In the genomic region with DNA sequence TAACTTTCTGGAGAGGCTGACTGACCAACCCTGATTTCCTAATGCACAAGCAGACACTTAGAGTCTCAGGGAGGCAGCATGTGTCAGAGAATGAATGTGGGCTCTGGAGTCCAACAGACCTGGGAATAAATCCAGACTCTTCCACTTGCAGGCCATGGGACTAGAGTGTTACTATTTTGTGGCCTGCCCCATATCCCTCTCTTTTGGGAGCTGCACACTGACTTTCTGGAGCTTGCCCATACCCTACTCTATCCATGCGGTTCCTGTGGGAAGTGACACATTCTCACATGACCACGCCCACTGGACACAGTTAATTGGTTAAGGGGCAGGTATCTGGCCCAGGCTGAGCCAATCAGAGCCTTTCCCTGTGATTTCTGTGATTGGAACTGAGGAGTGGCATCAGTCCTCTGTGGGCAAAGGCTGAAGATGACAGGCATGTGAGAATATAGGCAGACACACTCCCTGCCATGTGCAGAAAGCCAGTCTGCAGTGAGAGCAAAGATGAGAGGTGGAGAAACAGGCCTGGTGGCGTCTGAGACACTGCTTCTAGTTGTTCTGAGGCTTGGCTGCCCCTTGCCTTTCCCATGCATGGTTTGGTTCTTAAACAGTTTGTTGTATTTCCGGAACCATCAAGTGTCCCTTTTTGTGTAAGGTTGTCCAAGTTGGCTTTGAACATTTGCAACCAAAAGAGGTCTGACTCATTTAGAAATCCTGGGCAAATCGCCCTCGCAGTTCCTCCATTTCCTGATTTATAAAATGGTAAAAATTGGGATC, we compare ENCODE assay signal across 10 cellular contexts.
DNase-seq lines count a peak whose midpoint lies in the region; ATAC-seq, FAIRE-seq and TF ChIP-seq lines count a peak whose summit lies in the region.
"Had no signal": no experiment of that assay in that cellular context is flagged by ENCODE, and none has a peak within 500 bp of the region (broad histone marks: within the 10 kb centered on the region; RNA-seq: fewer than 3 reads in every experiment).

No MANE protein-coding gene starts in this region.

- no peak overlapping the region for H3K27ac ChIP-seq in Karpas-422 (ENCODE audit: low read length)
- no peak overlapping the region for H3K27ac ChIP-seq in neuronal stem cell (replicated peaks; ENCODE audit: low read length)

- H3K9ac ChIP-seq in Karpas-422 (ENCODE audit: low read length) (no peak overlapping the region), neuronal stem cell (ENCODE audit: low read depth, low read length, poor library complexity) (no peak overlapping the region)

- H2BK120ac ChIP-seq in neuronal stem cell (ENCODE audit: low read depth, low read length): no peak overlapping the region

- no peak overlapping the region for H4K8ac ChIP-seq in neuronal stem cell (ENCODE audit: low read depth, low read length)

- H2BK15ac ChIP-seq in neuronal stem cell (ENCODE audit: low read length): no peak overlapping the region

- no peak overlapping the region for H3K23ac ChIP-seq in neuronal stem cell (ENCODE audit: low read depth, low read length, poor library complexity)

- H3K4me1 ChIP-seq in Karpas-422 (ENCODE audit: low read length) (no peaks in the 10 kb centered on the region), mucosa of descending colon (ENCODE audit: low read depth) (no peaks in the 10 kb centered on the region), neuronal stem cell (ENCODE audit: control insufficient read depth in 2 of 2, insufficient read depth in 1 of 2, low read depth in 1 of 2, low read length in 2 of 2) (no peaks in the 10 kb centered on the region)

- no peak for TF ChIP-seq CTCF in bronchial epithelial cell (IDR thresholded peaks at IDR 0.05; ENCODE audit: insufficient read depth, low read length, severe bottlenecking)
- TF ChIP-seq CTCF in mucosa of descending colon (IDR thresholded peaks at IDR 0.05): no peak

- no peak overlapping the region for H2AK5ac ChIP-seq in neuronal stem cell (ENCODE audit: low read depth, low read length)

- no peaks in the 10 kb centered on the region for H3K36me3 ChIP-seq in Karpas-422 (ENCODE audit: insufficient read depth, low read length)
- H3K36me3 ChIP-seq in bronchial epithelial cell (ENCODE audit: control insufficient read depth, insufficient read depth, low read length): no peaks in the 10 kb centered on the region
- no peaks in the 10 kb centered on the region for H3K36me3 ChIP-seq in mucosa of descending colon (ENCODE audit: low read depth)
- no peaks in the 10 kb centered on the region for H3K36me3 ChIP-seq in neuronal stem cell (replicated peaks in 1 of 2; ENCODE audit: control insufficient read depth in 2 of 2, insufficient read depth in 2 of 2, low read length in 2 of 2)

- H3K4me3 ChIP-seq in Karpas-422 (ENCODE audit: low read length) (no peak overlapping the region), bronchial epithelial cell (ENCODE audit: low read depth, low read length) (no peak overlapping the region), mucosa of descending colon (no peak overlapping the region), neuronal stem cell (ENCODE audit: low read length in 2 of 2) (peak overlapping the region in 1 of 2 donors; percentile 17)

- no peaks in the 10 kb centered on the region for H4K20me1 ChIP-seq in Karpas-422 (ENCODE audit: insufficient read depth, low read depth, low read length)

- no peak overlapping the region for H2AFZ ChIP-seq in Karpas-422 (ENCODE audit: low read length)
- H2AFZ ChIP-seq in neuronal stem cell (ENCODE audit: low read length): no peak overlapping the region

- H2BK5ac ChIP-seq in neuronal stem cell (ENCODE audit: low read length): no peak overlapping the region

- no CpG with 5 or more reads among the region's 6 CpGs for WGBS in neuronal stem cell (ENCODE audit: extremely low coverage in 2 of 2, insufficient read length in 2 of 2, insufficient replicate concordance in 1 of 2), 2 donors

- H3K79me2 ChIP-seq in Karpas-422 (ENCODE audit: low read length): no peaks in the 10 kb centered on the region

- no peak for FAIRE-seq in bronchial epithelial cell (lab: Jason Lieb, UNC)
- FAIRE-seq: colon had no signal

- H3K4ac ChIP-seq in neuronal stem cell (ENCODE audit: low read length): no peak overlapping the region

- no peaks in the 10 kb centered on the region for H3K27me3 ChIP-seq in Karpas-422 (ENCODE audit: low read length)
- no peaks in the 10 kb centered on the region for H3K27me3 ChIP-seq in bronchial epithelial cell (ENCODE audit: control insufficient read depth, insufficient read depth, low read length)
- peaks cover 0 to 9% (median 2%) of the 10 kb centered on the region in 3 experiments for H3K27me3 ChIP-seq in neuronal stem cell (ENCODE audit: control insufficient read depth in 3 of 3, insufficient read depth in 3 of 3, low read depth in 1 of 3, low read length in 3 of 3)

- H4K91ac ChIP-seq in neuronal stem cell (ENCODE audit: low read depth, low read length, poor library complexity): no peak overlapping the region

- H2BK12ac ChIP-seq in neuronal stem cell (ENCODE audit: low read length): no peak overlapping the region

- no peaks in the 10 kb centered on the region for H3K79me1 ChIP-seq in neuronal stem cell (ENCODE audit: low read depth, low read length)

- H3K4me2 ChIP-seq in Karpas-422 (ENCODE audit: low read depth, low read length, poor library complexity, severe bottlenecking): no peak overlapping the region
- H3K4me2 ChIP-seq in neuronal stem cell (ENCODE audit: insufficient read depth, low read length, poor library complexity, severe bottlenecking): no peak overlapping the region

- intact Hi-C loops in mucosa of descending colon (cut with DNase I, micrococcal nuclease): no loop called here

- no peaks in the 10 kb centered on the region for H3K9me2 ChIP-seq in Karpas-422 (replicated peaks; ENCODE audit: insufficient read depth, low read length)

- no peaks in the 10 kb centered on the region for H3K9me3 ChIP-seq in Karpas-422 (ENCODE audit: low read length)
- no peaks in the 10 kb centered on the region for H3K9me3 ChIP-seq in mucosa of descending colon
- no peaks in the 10 kb centered on the region for H3K9me3 ChIP-seq in neuronal stem cell (replicated peaks in 1 of 2; ENCODE audit: control insufficient read depth in 2 of 2, insufficient read depth in 1 of 2, low read depth in 1 of 2, low read length in 2 of 2)

- H3K18ac ChIP-seq in neuronal stem cell (ENCODE audit: low read length): no peak overlapping the region

- DNase-seq in DMS79 (lab: John Stamatoyannopoulos, UW) (peak; percentile 74), Karpas-422 (peak; percentile 75), bronchial epithelial cell (ENCODE audit: low read depth) (peak; percentile 47), mucosa of descending colon (no peak), SHP77 treated with DMSO at 0.1 percent for 48 hours (lab: John Stamatoyannopoulos, UW) (no peak), neuronal stem cell (ENCODE audit: low spot score) (no peak)
- DNase-seq in stimulated activated CD4-positive, alpha-beta T cell treated with anti-CD3 and anti-CD28 coated beads, Interleukin-1b, Interleukin-23, amount 100 ng/mL, for 48 hours: no peak
- DNase-seq: NCI-H526 treated with DMSO at 0.1 percent for 48 hours had no signal

- ATAC-seq in mucosa of descending colon (peak; percentile 44), GM21825 (IDR thresholded peaks at IDR 0.05; ENCODE audit: unreplicated experiment) (no peak)

- no peak overlapping the region for H3K14ac ChIP-seq in neuronal stem cell (ENCODE audit: low read length)

Comparison
In these comparisons a context has a peak if more than half of its experiments do, and no peak if none do; other contexts are left out.
1. DNase-seq: peak in DMS79 (single experiment), Karpas-422 (single experiment) and bronchial epithelial cell (single experiment); none in mucosa of descending colon (0 of 3), SHP77 treated with DMSO at 0.1 percent for 48 hours (single experiment), stimulated activated CD4-positive, alpha-beta T cell treated with anti-CD3 and anti-CD28 coated beads, Interleukin-1b, Interleukin-23, amount 100 ng/mL, for 48 hours (single experiment) and neuronal stem cell (single experiment).